In genomic region chr22:33162196-33162595, GRCh38 we compare ENCODE assay signal across 25 cellular contexts.
"Had no signal": no experiment of that assay in that cellular context is flagged by ENCODE, and none has a peak within 500 bp of the region (broad histone marks: within the 10 kb centered on the region; RNA-seq: fewer than 3 reads in every experiment).

No MANE protein-coding gene starts in this region.

- DNase-seq: activated B cell treated with CpG ODN at 0.5 μM for 24 hours; activated CD4-positive, alpha-beta memory T cell treated with anti-CD3 and anti-CD28 coated beads for 36 hours; activated CD4-positive, alpha-beta T cell treated with anti-CD3 and anti-CD28 coated beads for 4 hours; activated CD4-positive, alpha-beta T cell treated with anti-CD3 and anti-CD28 coated beads, Interleukin-2, amount 10 ng/mL, durations not matched to agents 24 days and 14 days; activated CD4-positive, alpha-beta T cell treated with anti-CD3 and anti-CD28 coated beads, Interleukin-2, amount 50 U/mL, for 1 hour; activated CD4-positive, alpha-beta T cell treated with anti-CD3 and anti-CD28 coated beads, Interleukin-2, amount 50 U/mL, for 4 hours; activated CD4-positive, CD25-positive, alpha-beta regulatory T cell treated with anti-CD3 and anti-CD28 coated beads, Interleukin-2, amount 50 U/mL, for 72 hours; activated CD8-positive, alpha-beta memory T cell treated with anti-CD3 and anti-CD28 coated beads for 24 hours; activated CD8-positive, alpha-beta memory T cell treated with anti-CD3 and anti-CD28 coated beads, Interleukin-2, amount 10 ng/mL, durations not matched to agents 7 days and 5 days; activated CD8-positive, alpha-beta memory T cell treated with anti-CD3 and anti-CD28 coated beads, Interleukin-2, amount 50 U/mL, for 48 hours; activated CD8-positive, alpha-beta T cell treated with anti-CD3 and anti-CD28 coated beads for 36 hours; activated effector memory CD4-positive, alpha-beta T cell treated with Interleukin-2 at 50 U/mL for 16 hours; activated gamma-delta T cell; activated naive CD4-positive, alpha-beta T cell treated with anti-CD3 and anti-CD28 coated beads, Interleukin-2, amount 10 ng/mL, durations not matched to agents 7 days and 5 days; activated naive CD4-positive, alpha-beta T cell treated with Interleukin-2 at 50 U/mL for 16 hours; activated naive CD8-positive, alpha-beta T cell treated with anti-CD3 and anti-CD28 coated beads, Interleukin-2, amount 10 ng/mL, durations not matched to agents 7 days and 5 days; activated naive CD8-positive, alpha-beta T cell treated with anti-CD3 and anti-CD28 coated beads, Interleukin-2, amount 50 U/mL, for 24 hours; activated T-cell treated with anti-CD3 and anti-CD28 coated beads, Interleukin-2, amount 50 U/mL, for 24 hours; activated T-cell treated with anti-CD3 and anti-CD28 coated beads, Interleukin-2, amount 50 U/mL, for 48 hours; amygdala; anterior cingulate cortex; caudate nucleus; cerebellar nuclear complex; T-helper 2 cell; T-helper 9 cell had no signal
